Comparison of ENCODE assay signal across 1 cellular context in genomic region chr5:78546597-78546996, GRCh38.
TF ChIP-seq lines count a peak whose summit lies in the region.

No MANE protein-coding gene starts in this region.

TF ChIP-seq in HepG2, 621 proteins besides CTCF, POLR2A, EP300 and RAD21 (continued from another document and continues in another):
- TF ChIP-seq, protein P1, sequence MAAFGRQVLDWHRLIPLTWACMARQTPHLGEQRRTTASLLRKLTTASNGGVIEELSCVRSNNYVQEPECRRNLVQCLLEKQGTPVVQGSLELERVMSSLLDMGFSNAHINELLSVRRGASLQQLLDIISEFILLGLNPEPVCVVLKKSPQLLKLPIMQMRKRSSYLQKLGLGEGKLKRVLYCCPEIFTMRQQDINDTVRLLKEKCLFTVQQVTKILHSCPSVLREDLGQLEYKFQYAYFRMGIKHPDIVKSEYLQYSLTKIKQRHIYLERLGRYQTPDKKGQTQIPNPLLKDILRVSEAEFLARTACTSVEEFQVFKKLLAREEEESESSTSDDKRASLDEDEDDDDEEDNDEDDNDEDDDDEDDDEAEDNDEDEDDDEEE (CRISPR knock-in tag; IDR thresholded peaks at IDR 0.05) = no peak
- TF ChIP-seq SAP130 (CRISPR knock-in tag; IDR thresholded peaks at IDR 0.05; ENCODE audit: low read depth) (peak; percentile 72), ZNF589 (CRISPR knock-in tag; conservative IDR thresholded peaks at IDR 0.05) (no peak), ZNF562 (CRISPR knock-in tag; IDR thresholded peaks at IDR 0.05; ENCODE audit: borderline replicate concordance) (no peak), ZSCAN20 (CRISPR knock-in tag; IDR thresholded peaks at IDR 0.05; ENCODE audit: borderline replicate concordance) (no peak), ATF7-NPFF (CRISPR knock-in tag; IDR thresholded peaks at IDR 0.05; ENCODE audit: low read depth) (no peak), ELF4 (CRISPR knock-in tag; IDR thresholded peaks at IDR 0.05; ENCODE audit: borderline replicate concordance) (no peak), HNRNPLL (IDR thresholded peaks at IDR 0.05; ENCODE audit: low read depth, low read length, poor library complexity, severe bottlenecking) (no peak), KLF15 (CRISPR knock-in tag; IDR thresholded peaks at IDR 0.05; ENCODE audit: borderline replicate concordance) (no peak), ZNF614 (CRISPR knock-in tag; IDR thresholded peaks at IDR 0.05; ENCODE audit: borderline replicate concordance) (no peak), KAT2B (IDR thresholded peaks at IDR 0.05; ENCODE audit: borderline replicate concordance, low read depth, low read length) (peak; percentile 77; the same call in 1 of the 2 replicates), ARNT2 (CRISPR knock-in tag; IDR thresholded peaks at IDR 0.05; ENCODE audit: low read depth) (no peak), ZNF143 (CRISPR knock-in tag; IDR thresholded peaks at IDR 0.05) (no peak), SNRNP70 (IDR thresholded peaks at IDR 0.05; ENCODE audit: low read depth, low read length) (no peak), BCL3 (CRISPR knock-in tag; IDR thresholded peaks at IDR 0.05) (no peak), HNRNPL (IDR thresholded peaks at IDR 0.05; ENCODE audit: low read depth, low read length) (no peak), ZNF839 (CRISPR knock-in tag; IDR thresholded peaks at IDR 0.05; ENCODE audit: borderline replicate concordance) (no peak), CAMTA2 (CRISPR knock-in tag; IDR thresholded peaks at IDR 0.05; ENCODE audit: borderline replicate concordance) (no peak), ZNF619 (CRISPR knock-in tag; IDR thresholded peaks at IDR 0.05) (no peak), ZNF644 (CRISPR knock-in tag; IDR thresholded peaks at IDR 0.05; ENCODE audit: low read depth) (no peak), ZMAT5 (CRISPR knock-in tag; IDR thresholded peaks at IDR 0.05; ENCODE audit: borderline replicate concordance, low read depth) (no peak), KLF12 (CRISPR knock-in tag; IDR thresholded peaks at IDR 0.05; ENCODE audit: borderline replicate concordance) (no peak), SRY (CRISPR knock-in tag; IDR thresholded peaks at IDR 0.05) (no peak), TBX2 (CRISPR knock-in tag; IDR thresholded peaks at IDR 0.05; ENCODE audit: borderline replicate concordance) (peak; percentile 72), TRIM24 (CRISPR knock-in tag; IDR thresholded peaks at IDR 0.05) (no peak), RBM39 (IDR thresholded peaks at IDR 0.05; ENCODE audit: low read depth, low read length, poor library complexity, severe bottlenecking) (no peak), ATRX (CRISPR knock-in tag; IDR thresholded peaks at IDR 0.05; ENCODE audit: borderline replicate concordance) (no peak), PBX2 (CRISPR knock-in tag; IDR thresholded peaks at IDR 0.05) (no peak), E2F1 (CRISPR knock-in tag; IDR thresholded peaks at IDR 0.05) (no peak), ZFP37 (CRISPR knock-in tag; IDR thresholded peaks at IDR 0.05; ENCODE audit: borderline replicate concordance) (no peak), SIN3A (IDR thresholded peaks at IDR 0.05; ENCODE audit: borderline replicate concordance, low read depth, low read length) (no peak), JARID2 (CRISPR knock-in tag; IDR thresholded peaks at IDR 0.05; ENCODE audit: insufficient replicate concordance) (no peak)
- TF ChIP-seq, protein P2, sequence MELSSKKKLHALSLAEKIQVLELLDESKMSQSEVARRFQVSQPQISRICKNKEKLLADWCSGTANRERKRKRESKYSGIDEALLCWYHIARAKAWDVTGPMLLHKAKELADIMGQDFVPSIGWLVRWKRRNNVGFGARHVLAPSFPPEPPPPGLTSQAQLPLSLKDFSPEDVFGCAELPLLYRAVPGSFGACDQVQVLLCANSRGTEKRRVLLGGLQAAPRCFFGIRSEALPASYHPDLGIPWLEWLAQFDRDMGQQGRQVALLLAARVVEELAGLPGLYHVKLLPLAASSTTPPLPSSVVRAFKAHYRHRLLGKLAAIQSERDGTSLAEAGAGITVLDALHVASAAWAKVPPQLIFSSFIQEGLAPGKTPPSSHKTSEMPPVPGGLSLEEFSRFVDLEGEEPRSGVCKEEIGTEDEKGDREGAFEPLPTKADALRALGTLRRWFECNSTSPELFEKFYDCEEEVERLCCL (CRISPR knock-in tag; IDR thresholded peaks at IDR 0.05; ENCODE audit: borderline replicate concordance) = no peak
- TF ChIP-seq, protein P3, sequence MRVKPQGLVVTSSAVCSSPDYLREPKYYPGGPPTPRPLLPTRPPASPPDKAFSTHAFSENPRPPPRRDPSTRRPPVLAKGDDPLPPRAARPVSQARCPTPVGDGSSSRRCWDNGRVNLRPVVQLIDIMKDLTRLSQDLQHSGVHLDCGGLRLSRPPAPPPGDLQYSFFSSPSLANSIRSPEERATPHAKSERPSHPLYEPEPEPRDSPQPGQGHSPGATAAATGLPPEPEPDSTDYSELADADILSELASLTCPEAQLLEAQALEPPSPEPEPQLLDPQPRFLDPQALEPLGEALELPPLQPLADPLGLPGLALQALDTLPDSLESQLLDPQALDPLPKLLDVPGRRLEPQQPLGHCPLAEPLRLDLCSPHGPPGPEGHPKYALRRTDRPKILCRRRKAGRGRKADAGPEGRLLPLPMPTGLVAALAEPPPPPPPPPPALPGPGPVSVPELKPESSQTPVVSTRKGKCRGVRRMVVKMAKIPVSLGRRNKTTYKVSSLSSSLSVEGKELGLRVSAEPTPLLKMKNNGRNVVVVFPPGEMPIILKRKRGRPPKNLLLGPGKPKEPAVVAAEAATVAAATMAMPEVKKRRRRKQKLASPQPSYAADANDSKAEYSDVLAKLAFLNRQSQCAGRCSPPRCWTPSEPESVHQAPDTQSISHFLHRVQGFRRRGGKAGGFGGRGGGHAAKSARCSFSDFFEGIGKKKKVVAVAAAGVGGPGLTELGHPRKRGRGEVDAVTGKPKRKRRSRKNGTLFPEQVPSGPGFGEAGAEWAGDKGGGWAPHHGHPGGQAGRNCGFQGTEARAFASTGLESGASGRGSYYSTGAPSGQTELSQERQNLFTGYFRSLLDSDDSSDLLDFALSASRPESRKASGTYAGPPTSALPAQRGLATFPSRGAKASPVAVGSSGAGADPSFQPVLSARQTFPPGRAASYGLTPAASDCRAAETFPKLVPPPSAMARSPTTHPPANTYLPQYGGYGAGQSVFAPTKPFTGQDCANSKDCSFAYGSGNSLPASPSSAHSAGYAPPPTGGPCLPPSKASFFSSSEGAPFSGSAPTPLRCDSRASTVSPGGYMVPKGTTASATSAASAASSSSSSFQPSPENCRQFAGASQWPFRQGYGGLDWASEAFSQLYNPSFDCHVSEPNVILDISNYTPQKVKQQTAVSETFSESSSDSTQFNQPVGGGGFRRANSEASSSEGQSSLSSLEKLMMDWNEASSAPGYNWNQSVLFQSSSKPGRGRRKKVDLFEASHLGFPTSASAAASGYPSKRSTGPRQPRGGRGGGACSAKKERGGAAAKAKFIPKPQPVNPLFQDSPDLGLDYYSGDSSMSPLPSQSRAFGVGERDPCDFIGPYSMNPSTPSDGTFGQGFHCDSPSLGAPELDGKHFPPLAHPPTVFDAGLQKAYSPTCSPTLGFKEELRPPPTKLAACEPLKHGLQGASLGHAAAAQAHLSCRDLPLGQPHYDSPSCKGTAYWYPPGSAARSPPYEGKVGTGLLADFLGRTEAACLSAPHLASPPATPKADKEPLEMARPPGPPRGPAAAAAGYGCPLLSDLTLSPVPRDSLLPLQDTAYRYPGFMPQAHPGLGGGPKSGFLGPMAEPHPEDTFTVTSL (CRISPR knock-in tag; IDR thresholded peaks at IDR 0.05; ENCODE audit: borderline replicate concordance) = peak; percentile 90; the same call in 1 of the 2 replicates
- TF ChIP-seq, protein P4, sequence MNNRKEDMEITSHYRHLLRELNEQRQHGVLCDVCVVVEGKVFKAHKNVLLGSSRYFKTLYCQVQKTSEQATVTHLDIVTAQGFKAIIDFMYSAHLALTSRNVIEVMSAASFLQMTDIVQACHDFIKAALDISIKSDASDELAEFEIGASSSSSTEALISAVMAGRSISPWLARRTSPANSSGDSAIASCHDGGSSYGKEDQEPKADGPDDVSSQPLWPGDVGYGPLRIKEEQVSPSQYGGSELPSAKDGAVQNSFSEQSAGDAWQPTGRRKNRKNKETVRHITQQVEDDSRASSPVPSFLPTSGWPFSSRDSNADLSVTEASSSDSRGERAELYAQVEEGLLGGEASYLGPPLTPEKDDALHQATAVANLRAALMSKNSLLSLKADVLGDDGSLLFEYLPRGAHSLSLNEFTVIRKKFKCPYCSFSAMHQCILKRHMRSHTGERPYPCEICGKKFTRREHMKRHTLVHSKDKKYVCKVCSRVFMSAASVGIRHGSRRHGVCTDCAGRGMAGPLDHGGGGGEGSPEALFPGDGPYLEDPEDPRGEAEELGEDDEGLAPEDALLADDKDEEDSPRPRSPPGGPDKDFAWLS (CRISPR knock-in tag; IDR thresholded peaks at IDR 0.05; ENCODE audit: borderline replicate concordance) = no peak
- TF ChIP-seq, protein P5, sequence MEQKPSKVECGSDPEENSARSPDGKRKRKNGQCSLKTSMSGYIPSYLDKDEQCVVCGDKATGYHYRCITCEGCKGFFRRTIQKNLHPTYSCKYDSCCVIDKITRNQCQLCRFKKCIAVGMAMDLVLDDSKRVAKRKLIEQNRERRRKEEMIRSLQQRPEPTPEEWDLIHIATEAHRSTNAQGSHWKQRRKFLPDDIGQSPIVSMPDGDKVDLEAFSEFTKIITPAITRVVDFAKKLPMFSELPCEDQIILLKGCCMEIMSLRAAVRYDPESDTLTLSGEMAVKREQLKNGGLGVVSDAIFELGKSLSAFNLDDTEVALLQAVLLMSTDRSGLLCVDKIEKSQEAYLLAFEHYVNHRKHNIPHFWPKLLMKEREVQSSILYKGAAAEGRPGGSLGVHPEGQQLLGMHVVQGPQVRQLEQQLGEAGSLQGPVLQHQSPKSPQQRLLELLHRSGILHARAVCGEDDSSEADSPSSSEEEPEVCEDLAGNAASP (CRISPR knock-in tag; IDR thresholded peaks at IDR 0.05; ENCODE audit: borderline replicate concordance) = peak; percentile 73; the same call in 1 of the 2 replicates
- TF ChIP-seq, protein P6, sequence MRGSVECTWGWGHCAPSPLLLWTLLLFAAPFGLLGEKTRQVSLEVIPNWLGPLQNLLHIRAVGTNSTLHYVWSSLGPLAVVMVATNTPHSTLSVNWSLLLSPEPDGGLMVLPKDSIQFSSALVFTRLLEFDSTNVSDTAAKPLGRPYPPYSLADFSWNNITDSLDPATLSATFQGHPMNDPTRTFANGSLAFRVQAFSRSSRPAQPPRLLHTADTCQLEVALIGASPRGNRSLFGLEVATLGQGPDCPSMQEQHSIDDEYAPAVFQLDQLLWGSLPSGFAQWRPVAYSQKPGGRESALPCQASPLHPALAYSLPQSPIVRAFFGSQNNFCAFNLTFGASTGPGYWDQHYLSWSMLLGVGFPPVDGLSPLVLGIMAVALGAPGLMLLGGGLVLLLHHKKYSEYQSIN (CRISPR knock-in tag; IDR thresholded peaks at IDR 0.05; ENCODE audit: borderline replicate concordance) = no peak
- TF ChIP-seq, protein P7, sequence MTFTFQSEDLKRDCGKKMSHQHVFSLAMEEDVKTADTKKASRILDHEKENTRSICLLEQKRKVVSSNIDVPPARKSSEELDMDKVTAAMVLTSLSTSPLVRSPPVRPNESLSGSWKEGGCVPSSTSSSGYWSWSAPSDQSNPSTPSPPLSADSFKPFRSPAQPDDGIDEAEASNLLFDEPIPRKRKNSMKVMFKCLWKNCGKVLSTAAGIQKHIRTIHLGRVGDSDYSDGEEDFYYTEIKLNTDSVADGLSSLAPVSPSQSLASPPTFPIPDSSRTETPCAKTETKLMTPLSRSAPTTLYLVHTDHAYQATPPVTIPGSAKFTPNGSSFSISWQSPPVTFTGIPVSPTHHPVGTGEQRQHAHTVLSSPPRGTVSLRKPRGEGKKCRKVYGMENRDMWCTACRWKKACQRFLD (CRISPR knock-in tag; IDR thresholded peaks at IDR 0.05; ENCODE audit: borderline replicate concordance) = no peak
- TF ChIP-seq, protein P8, sequence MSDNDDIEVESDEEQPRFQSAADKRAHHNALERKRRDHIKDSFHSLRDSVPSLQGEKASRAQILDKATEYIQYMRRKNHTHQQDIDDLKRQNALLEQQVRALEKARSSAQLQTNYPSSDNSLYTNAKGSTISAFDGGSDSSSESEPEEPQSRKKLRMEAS (IDR thresholded peaks at IDR 0.05) = no peak
- TF ChIP-seq, protein P9, sequence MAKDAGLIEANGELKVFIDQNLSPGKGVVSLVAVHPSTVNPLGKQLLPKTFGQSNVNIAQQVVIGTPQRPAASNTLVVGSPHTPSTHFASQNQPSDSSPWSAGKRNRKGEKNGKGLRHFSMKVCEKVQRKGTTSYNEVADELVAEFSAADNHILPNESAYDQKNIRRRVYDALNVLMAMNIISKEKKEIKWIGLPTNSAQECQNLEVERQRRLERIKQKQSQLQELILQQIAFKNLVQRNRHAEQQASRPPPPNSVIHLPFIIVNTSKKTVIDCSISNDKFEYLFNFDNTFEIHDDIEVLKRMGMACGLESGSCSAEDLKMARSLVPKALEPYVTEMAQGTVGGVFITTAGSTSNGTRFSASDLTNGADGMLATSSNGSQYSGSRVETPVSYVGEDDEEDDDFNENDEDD (CRISPR knock-in tag; IDR thresholded peaks at IDR 0.05; ENCODE audit: borderline replicate concordance) = no peak
